ENCODE assay signal across 14 cellular contexts in genomic region chr20:13671500-13672288, GRCh38.
A peak's percentile ranks its signal among the peaks of the same experiment; 100 is the strongest.
DNase-seq lines count a peak whose midpoint lies in the region; ATAC-seq lines count a peak whose summit lies in the region.
"Had no signal": no experiment of that assay in that cellular context is flagged by ENCODE, and none has a peak within 500 bp of the region (broad histone marks: within the 10 kb centered on the region; RNA-seq: fewer than 3 reads in every experiment).

No MANE protein-coding gene starts in this region.

- H3K27me3 ChIP-seq in adipocyte (replicated peaks; ENCODE audit: control insufficient read depth, insufficient read depth, low read length) (no peaks in the 10 kb centered on the region), rectal smooth muscle tissue (ENCODE audit: control insufficient read depth, insufficient read depth, low read length) (peaks cover 3% of the 10 kb centered on the region)

- H3K4me1 ChIP-seq in adipocyte (ENCODE audit: control insufficient read depth, insufficient read depth, low read length) (peaks cover 27% of the 10 kb centered on the region), rectal smooth muscle tissue (ENCODE audit: control insufficient read depth, insufficient read depth, low read length) (no peaks in the 10 kb centered on the region)

- H3K27ac ChIP-seq in rectal smooth muscle tissue (ENCODE audit: low read depth, low read length) = peak overlapping the region; percentile 15

- H3K4me3 ChIP-seq in adipocyte (ENCODE audit: low read length) = peak overlapping the region; percentile 29
- no peak overlapping the region for H3K4me3 ChIP-seq in rectal smooth muscle tissue (ENCODE audit: low read length)

- DNase-seq in Ammon's horn (ENCODE audit: low spot score) (peak; percentile 57), adipocyte (ENCODE audit: low read depth) (peak; percentile 37), fibroblast of the conjunctiva (ENCODE audit: low read depth) (peak; percentile 66), NOMO-1 treated with DMSO at 0.1 percent for 48 hours (lab: John Stamatoyannopoulos, UW; ENCODE audit: unreplicated experiment) (no peak), SHP77 treated with DMSO at 0.1 percent for 48 hours (lab: John Stamatoyannopoulos, UW) (no peak)
- DNase-seq in activated CD4-positive, alpha-beta T cell treated with anti-CD3 and anti-CD28 coated beads for 4 hours = no peak
- DNase-seq: activated CD4-positive, alpha-beta T cell treated with anti-CD3 and anti-CD28 coated beads for 48 hours; activated gamma-delta T cell treated with Interleukin-2 at 50 U/mL for 16 hours; CD4-positive, alpha-beta T cell; NCI-H1417; NCI-H748 treated with DMSO at 0.1 percent for 48 hours; SW 1271 had no signal

- no peaks in the 10 kb centered on the region for H3K9me3 ChIP-seq in adipocyte (ENCODE audit: control insufficient read depth, low read length)

- H3K9ac ChIP-seq in adipocyte (ENCODE audit: low read length) (peak overlapping the region; percentile 41), rectal smooth muscle tissue (ENCODE audit: low read length) (no peak overlapping the region)

- ATAC-seq in HG03280 (IDR thresholded peaks at IDR 0.05; ENCODE audit: unreplicated experiment) = no peak

- no peaks in the 10 kb centered on the region for H3K36me3 ChIP-seq in adipocyte (ENCODE audit: control insufficient read depth, insufficient read depth, low read length, severe bottlenecking)
- no peaks in the 10 kb centered on the region for H3K36me3 ChIP-seq in rectal smooth muscle tissue (ENCODE audit: control insufficient read depth, insufficient read depth, low read length)

Comparison
In these comparisons a context has a peak if more than half of its experiments do, and no peak if none do; other contexts are left out.
1. DNase-seq: peak in Ammon's horn (single experiment), adipocyte (single experiment) and fibroblast of the conjunctiva (single experiment); none in activated CD4-positive, alpha-beta T cell treated with anti-CD3 and anti-CD28 coated beads for 4 hours (0 of 2), NOMO-1 treated with DMSO at 0.1 percent for 48 hours (single experiment) and SHP77 treated with DMSO at 0.1 percent for 48 hours (single experiment).